In genomic region chr19:17385878-17386611, GRCh38 we compare ENCODE assay signal across 1 cellular context.
TF ChIP-seq lines count a peak whose summit lies in the region.

No MANE protein-coding gene starts in this region.

TF ChIP-seq in HCT116, 20 proteins besides CTCF, POLR2A, EP300 and RAD21 (continued from another document):
- no peak for TF ChIP-seq ZBTB33 (IDR thresholded peaks at IDR 0.05; ENCODE audit: extremely low read depth, insufficient replicate concordance, low read length)
- TF ChIP-seq TCF7L2 (IDR thresholded peaks at IDR 0.05; ENCODE audit: borderline replicate concordance, extremely low read depth, insufficient read depth, insufficient read length), result no peak
- TF ChIP-seq CBX3 (IDR thresholded peaks at IDR 0.05; ENCODE audit: low read depth), result no peak
- no peak for TF ChIP-seq CEBPB (IDR thresholded peaks at IDR 0.05; ENCODE audit: low read depth)
- TF ChIP-seq ZNF274 (IDR thresholded peaks at IDR 0.05; ENCODE audit: low read depth, low read length), result no peak
- no peak for TF ChIP-seq ZFX (IDR thresholded peaks at IDR 0.05)
- no peak for TF ChIP-seq FOSL1 (IDR thresholded peaks at IDR 0.05; ENCODE audit: low read depth)
- no peak for TF ChIP-seq EZH2phosphoT487 (IDR thresholded peaks at IDR 0.05; ENCODE audit: borderline replicate concordance)
- no peak for TF ChIP-seq SP1 (IDR thresholded peaks at IDR 0.05; ENCODE audit: low read depth)
- no peak for TF ChIP-seq ELF1 (IDR thresholded peaks at IDR 0.05; ENCODE audit: borderline replicate concordance, low read depth)
- TF ChIP-seq EZH2 (IDR thresholded peaks at IDR 0.05), result no peak
- no peak for TF ChIP-seq REST (IDR thresholded peaks at IDR 0.05; ENCODE audit: low read depth)
